ENCODE assay signal across 1 cellular context in the genomic region with DNA sequence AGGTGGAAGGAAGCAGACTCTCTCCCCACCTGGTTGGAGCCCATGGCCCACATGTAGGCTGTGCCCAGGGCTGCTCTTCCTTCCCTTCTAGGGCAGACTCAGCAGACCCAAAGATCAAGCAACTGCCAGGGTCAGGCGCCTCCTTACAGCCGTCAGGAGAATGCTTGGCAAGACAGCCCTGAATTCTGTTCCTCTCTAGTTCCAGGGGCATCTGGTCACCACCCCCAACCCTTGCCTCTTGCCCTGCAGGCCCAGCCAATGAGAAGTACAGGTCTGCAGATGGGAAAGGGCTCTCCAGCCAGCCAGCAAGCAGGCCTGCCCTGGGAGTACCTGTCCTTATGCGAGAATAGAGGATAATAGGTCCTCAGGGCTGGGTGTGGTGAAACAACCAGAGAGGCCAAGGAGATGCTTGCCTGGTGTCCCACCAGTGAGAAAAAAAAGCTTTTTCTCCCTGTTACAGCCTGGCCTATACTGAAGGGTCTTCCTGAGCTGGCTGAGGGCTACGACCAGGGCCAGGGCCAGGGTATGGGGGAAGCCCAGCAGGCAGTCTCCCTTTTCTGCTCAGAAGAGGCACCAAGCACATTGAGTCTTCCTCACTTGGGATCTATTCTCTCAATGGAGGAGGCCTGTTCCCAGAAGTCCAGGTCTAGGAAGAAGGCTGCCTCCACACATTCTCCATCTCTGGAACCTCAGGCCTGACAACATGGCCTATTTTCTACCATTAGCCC.
TF ChIP-seq lines count a peak whose summit lies in the region.

No MANE protein-coding gene starts in this region.

TF ChIP-seq in GM23338, 12 proteins besides CTCF, POLR2A, EP300 and RAD21 (continued from another document):
- TF ChIP-seq ZNF114 (CRISPR knock-in tag; IDR thresholded peaks at IDR 0.05) = no peak
- TF ChIP-seq, protein P1, sequence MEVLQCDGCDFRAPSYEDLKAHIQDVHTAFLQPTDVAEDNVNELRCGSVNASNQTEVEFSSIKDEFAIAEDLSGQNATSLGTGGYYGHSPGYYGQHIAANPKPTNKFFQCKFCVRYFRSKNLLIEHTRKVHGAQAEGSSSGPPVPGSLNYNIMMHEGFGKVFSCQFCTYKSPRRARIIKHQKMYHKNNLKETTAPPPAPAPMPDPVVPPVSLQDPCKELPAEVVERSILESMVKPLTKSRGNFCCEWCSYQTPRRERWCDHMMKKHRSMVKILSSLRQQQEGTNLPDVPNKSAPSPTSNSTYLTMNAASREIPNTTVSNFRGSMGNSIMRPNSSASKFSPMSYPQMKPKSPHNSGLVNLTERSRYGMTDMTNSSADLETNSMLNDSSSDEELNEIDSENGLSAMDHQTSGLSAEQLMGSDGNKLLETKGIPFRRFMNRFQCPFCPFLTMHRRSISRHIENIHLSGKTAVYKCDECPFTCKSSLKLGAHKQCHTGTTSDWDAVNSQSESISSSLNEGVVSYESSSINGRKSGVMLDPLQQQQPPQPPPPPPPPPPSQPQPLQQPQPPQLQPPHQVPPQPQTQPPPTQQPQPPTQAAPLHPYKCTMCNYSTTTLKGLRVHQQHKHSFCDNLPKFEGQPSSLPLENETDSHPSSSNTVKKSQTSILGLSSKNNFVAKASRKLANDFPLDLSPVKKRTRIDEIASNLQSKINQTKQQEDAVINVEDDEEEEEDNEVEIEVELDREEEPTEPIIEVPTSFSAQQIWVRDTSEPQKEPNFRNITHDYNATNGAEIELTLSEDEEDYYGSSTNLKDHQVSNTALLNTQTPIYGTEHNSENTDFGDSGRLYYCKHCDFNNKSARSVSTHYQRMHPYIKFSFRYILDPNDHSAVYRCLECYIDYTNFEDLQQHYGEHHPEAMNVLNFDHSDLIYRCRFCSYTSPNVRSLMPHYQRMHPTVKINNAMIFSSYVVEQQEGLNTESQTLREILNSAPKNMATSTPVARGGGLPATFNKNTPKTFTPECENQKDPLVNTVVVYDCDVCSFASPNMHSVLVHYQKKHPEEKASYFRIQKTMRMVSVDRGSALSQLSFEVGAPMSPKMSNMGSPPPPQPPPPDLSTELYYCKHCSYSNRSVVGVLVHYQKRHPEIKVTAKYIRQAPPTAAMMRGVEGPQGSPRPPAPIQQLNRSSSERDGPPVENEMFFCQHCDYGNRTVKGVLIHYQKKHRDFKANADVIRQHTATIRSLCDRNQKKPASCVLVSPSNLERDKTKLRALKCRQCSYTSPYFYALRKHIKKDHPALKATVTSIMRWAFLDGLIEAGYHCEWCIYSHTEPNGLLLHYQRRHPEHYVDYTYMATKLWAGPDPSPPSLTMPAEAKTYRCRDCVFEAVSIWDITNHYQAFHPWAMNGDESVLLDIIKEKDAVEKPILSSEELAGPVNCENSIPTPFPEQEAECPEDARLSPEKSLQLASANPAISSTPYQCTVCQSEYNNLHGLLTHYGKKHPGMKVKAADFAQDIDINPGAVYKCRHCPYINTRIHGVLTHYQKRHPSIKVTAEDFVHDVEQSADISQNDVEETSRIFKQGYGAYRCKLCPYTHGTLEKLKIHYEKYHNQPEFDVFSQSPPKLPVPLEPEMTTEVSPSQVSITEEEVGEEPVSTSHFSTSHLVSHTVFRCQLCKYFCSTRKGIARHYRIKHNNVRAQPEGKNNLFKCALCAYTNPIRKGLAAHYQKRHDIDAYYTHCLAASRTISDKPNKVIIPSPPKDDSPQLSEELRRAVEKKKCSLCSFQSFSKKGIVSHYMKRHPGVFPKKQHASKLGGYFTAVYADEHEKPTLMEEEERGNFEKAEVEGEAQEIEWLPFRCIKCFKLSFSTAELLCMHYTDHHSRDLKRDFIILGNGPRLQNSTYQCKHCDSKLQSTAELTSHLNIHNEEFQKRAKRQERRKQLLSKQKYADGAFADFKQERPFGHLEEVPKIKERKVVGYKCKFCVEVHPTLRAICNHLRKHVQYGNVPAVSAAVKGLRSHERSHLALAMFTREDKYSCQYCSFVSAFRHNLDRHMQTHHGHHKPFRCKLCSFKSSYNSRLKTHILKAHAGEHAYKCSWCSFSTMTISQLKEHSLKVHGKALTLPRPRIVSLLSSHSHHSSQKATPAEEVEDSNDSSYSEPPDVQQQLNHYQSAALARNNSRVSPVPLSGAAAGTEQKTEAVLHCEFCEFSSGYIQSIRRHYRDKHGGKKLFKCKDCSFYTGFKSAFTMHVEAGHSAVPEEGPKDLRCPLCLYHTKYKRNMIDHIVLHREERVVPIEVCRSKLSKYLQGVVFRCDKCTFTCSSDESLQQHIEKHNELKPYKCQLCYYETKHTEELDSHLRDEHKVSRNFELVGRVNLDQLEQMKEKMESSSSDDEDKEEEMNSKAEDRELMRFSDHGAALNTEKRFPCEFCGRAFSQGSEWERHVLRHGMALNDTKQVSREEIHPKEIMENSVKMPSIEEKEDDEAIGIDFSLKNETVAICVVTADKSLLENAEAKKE (CRISPR knock-in tag; IDR thresholded peaks at IDR 0.05) = no peak
- TF ChIP-seq, protein P2, sequence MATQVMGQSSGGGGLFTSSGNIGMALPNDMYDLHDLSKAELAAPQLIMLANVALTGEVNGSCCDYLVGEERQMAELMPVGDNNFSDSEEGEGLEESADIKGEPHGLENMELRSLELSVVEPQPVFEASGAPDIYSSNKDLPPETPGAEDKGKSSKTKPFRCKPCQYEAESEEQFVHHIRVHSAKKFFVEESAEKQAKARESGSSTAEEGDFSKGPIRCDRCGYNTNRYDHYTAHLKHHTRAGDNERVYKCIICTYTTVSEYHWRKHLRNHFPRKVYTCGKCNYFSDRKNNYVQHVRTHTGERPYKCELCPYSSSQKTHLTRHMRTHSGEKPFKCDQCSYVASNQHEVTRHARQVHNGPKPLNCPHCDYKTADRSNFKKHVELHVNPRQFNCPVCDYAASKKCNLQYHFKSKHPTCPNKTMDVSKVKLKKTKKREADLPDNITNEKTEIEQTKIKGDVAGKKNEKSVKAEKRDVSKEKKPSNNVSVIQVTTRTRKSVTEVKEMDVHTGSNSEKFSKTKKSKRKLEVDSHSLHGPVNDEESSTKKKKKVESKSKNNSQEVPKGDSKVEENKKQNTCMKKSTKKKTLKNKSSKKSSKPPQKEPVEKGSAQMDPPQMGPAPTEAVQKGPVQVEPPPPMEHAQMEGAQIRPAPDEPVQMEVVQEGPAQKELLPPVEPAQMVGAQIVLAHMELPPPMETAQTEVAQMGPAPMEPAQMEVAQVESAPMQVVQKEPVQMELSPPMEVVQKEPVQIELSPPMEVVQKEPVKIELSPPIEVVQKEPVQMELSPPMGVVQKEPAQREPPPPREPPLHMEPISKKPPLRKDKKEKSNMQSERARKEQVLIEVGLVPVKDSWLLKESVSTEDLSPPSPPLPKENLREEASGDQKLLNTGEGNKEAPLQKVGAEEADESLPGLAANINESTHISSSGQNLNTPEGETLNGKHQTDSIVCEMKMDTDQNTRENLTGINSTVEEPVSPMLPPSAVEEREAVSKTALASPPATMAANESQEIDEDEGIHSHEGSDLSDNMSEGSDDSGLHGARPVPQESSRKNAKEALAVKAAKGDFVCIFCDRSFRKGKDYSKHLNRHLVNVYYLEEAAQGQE (IDR thresholded peaks at IDR 0.05; ENCODE audit: unreplicated experiment) = no peak
